Comparison of ENCODE assay signal across 11 cellular contexts in the genomic region with DNA sequence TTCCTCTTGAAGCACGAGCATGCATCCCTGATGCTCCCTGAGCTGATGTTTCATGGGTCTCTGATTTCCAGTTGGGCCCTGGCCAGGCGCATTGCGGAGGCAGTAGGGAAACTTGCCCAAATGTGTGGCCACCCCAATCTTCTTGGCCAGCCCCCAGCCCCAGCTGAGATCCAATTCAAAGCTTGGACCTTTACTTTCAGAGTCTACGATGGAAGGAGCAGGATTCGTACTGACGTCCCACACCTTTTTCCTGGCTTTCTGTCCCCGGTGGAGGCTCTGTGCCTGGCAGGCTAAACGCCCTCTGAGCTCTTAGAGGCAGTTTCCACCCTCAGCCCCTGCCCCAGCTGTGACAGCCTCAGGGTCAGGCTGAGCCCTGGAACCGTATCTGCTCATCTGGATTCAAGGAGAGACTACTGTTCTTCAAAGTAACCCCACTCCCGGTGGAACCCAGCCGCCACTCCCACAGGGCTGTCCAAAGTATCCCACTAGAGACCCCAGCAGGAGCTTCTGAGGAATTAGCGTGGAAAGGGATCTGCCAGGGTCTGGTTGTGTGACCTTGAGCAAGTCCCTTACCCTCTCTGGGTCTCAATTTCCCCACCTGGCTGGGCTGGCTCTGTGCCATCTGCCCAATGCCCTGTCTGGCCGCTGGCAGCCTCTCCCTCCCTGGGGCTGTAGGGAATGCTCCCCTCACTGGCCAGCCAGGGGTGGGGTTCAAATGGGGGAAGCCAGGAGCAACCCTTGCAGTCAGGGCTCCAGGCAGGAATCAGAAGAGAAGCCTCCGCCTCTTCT. TPM values are rescaled to one million over a fixed set of nuclear protein-coding genes. Genes with fewer than 3 reads are reported as not detected.
DNase-seq lines count a peak whose midpoint lies in the region; ATAC-seq and TF ChIP-seq lines count a peak whose summit lies in the region.
"Had no signal": no experiment of that assay in that cellular context is flagged by ENCODE, and none has a peak within 500 bp of the region (broad histone marks: within the 10 kb centered on the region; RNA-seq: fewer than 3 reads in every experiment).

No MANE protein-coding gene starts in this region.

- H3K27me3 Mint-ChIP-seq in CD4-positive, alpha-beta T cell, result peaks cover 30% of the 10 kb centered on the region
- H3K27me3 Mint-ChIP-seq in naive thymus-derived CD4-positive, alpha-beta T cell, result peaks cover 0 to 17% (median 14%) of the 10 kb centered on the region in 5 donors

- no peak for ATAC-seq in CD4-positive, alpha-beta T cell (ENCODE audit: poor library complexity)
- no peak for ATAC-seq in naive thymus-derived CD4-positive, alpha-beta T cell
- ATAC-seq: activated CD8-positive, alpha-beta T cell treated with anti-CD3 and anti-CD28 coated beads for 36 hours had no signal

- H3K36me3 Mint-ChIP-seq in CD4-positive, alpha-beta T cell (ENCODE audit: low read depth), result no peaks in the 10 kb centered on the region
- peaks cover 0 to 9% (median under 1%) of the 10 kb centered on the region in 5 donors for H3K36me3 Mint-ChIP-seq in naive thymus-derived CD4-positive, alpha-beta T cell

- no peak overlapping the region for H3K27ac Mint-ChIP-seq in CD4-positive, alpha-beta T cell
- H3K27ac Mint-ChIP-seq in naive thymus-derived CD4-positive, alpha-beta T cell, result peak overlapping the region in 1 of 9 donors; percentile 25
- H3K27ac Mint-ChIP-seq: activated CD8-positive, alpha-beta T cell treated with anti-CD3 and anti-CD28 coated beads for 36 hours had no signal

- WGBS in ovary, 3 donors, result 25 to 30% (median 25%) methylated on average over 14 of the region's 14 CpGs

- no peak for TF ChIP-seq CTCF in CD4-positive, alpha-beta T cell (IDR thresholded peaks at IDR 0.05)
- no peak for TF ChIP-seq CTCF in fibroblast of mammary gland (conservative IDR thresholded peaks at IDR 0.05; ENCODE audit: control insufficient read depth, insufficient read depth, low read depth, low read length)
- no peak for TF ChIP-seq CTCF in ovary (IDR thresholded peaks at IDR 0.05)

- DNase-seq in CD4-positive, alpha-beta T cell, result no peak
- DNase-seq in NCI-H2196 treated with DMSO at 0.1 percent for 48 hours (lab: John Stamatoyannopoulos, UW; ENCODE audit: unreplicated experiment) (peak; percentile 63), fibroblast of mammary gland (ENCODE audit: low read depth) (peak; percentile 67), ovary (peak; percentile 85 to 92 (median 90)), NCI-H2227 treated with DMSO at 0.1 percent for 48 hours (lab: John Stamatoyannopoulos, UW) (no peak), DMS114 treated with DMSO at 0.1 percent for 48 hours (lab: John Stamatoyannopoulos, UW; ENCODE audit: unreplicated experiment) (no peak)
- no peak for DNase-seq in activated CD4-positive, alpha-beta T cell treated with anti-CD3 and anti-CD28 coated beads, Interleukin-2, amount 50 U/mL, for 4 hours
- no peak for DNase-seq in naive thymus-derived CD4-positive, alpha-beta T cell
- DNase-seq: activated CD8-positive, alpha-beta T cell treated with anti-CD3 and anti-CD28 coated beads for 36 hours; DMS79; RPMI8226 had no signal

- H3K9me3 ChIP-seq in CD4-positive, alpha-beta T cell (ENCODE audit: control insufficient read depth, low read length), result peaks cover 3% of the 10 kb centered on the region
- H3K9me3 ChIP-seq in ovary, result no peaks in the 10 kb centered on the region
- H3K9me3 ChIP-seq in naive thymus-derived CD4-positive, alpha-beta T cell (ENCODE audit: control insufficient read depth in 2 of 3, low read length in 3 of 3), result peaks cover 0 to 5% (median 0%) of the 10 kb centered on the region in 3 experiments

- peak overlapping the region; percentile 49 for H3K4me3 Mint-ChIP-seq in CD4-positive, alpha-beta T cell
- peak overlapping the region in 2 of 10 donors; percentile 0 to 58 for H3K4me3 Mint-ChIP-seq in naive thymus-derived CD4-positive, alpha-beta T cell
- H3K4me3 Mint-ChIP-seq: activated CD8-positive, alpha-beta T cell treated with anti-CD3 and anti-CD28 coated beads for 36 hours had no signal

- no peaks in the 10 kb centered on the region for H3K9me3 Mint-ChIP-seq in CD4-positive, alpha-beta T cell
- H3K9me3 Mint-ChIP-seq in naive thymus-derived CD4-positive, alpha-beta T cell, result peaks cover 0 to 10% (median 2%) of the 10 kb centered on the region in 11 donors
- H3K9me3 Mint-ChIP-seq: activated CD8-positive, alpha-beta T cell treated with anti-CD3 and anti-CD28 coated beads for 36 hours had no signal

- intact Hi-C loops in CD4-positive, alpha-beta T cell (cut with DNase I, micrococcal nuclease), result loop anchor here in 1 of 2 experiments (2.0 to 10.0 kb wide), 2 partner anchors 851 to 1499 kb away; no protein-coding TSS in a partner anchor
- intact Hi-C loops in ovary (cut with DNase I), result loop anchor here (2.0 to 10.0 kb wide), 6 partner anchors 47 to 312 kb away; partner anchors contain the start of gene HES1 (in 2 of the 4)
- intact Hi-C loops in naive thymus-derived CD4-positive, alpha-beta T cell (cut with micrococcal nuclease), result loop anchor here (2.0 to 10.0 kb wide), 5 partner anchors 59 to 1499 kb away; partner anchors contain the start of gene HES1 (in 1 of the 2)

- H3K27me3 ChIP-seq in CD4-positive, alpha-beta T cell (ENCODE audit: control insufficient read depth, insufficient read depth, low read length), result peaks cover 16% of the 10 kb centered on the region
- no peaks in the 10 kb centered on the region for H3K27me3 ChIP-seq in ovary
- peaks cover 0 to 6% of the 10 kb centered on the region in 2 donors for H3K27me3 ChIP-seq in naive thymus-derived CD4-positive, alpha-beta T cell (ENCODE audit: control insufficient read depth in 2 of 2, insufficient read depth in 2 of 2, low read length in 2 of 2)

- H3K4me3 ChIP-seq in fibroblast of mammary gland (ENCODE audit: control insufficient read depth, low read depth, low read length) (no peak overlapping the region), ovary (no peak overlapping the region)
- H3K4me3 ChIP-seq in naive thymus-derived CD4-positive, alpha-beta T cell (ENCODE audit: low read length), result no peak overlapping the region

- no peak overlapping the region for H3K27ac ChIP-seq in CD4-positive, alpha-beta T cell (ENCODE audit: low read depth, low read length)
- peak overlapping the region in 1 of 2 donors; percentile 80 for H3K27ac ChIP-seq in ovary
- no peak overlapping the region for H3K27ac ChIP-seq in naive thymus-derived CD4-positive, alpha-beta T cell (ENCODE audit: low read depth, low read length)

- TF ChIP-seq POLR2A in ovary (IDR thresholded peaks at IDR 0.05), result no peak

- TF ChIP-seq EP300 in ovary (IDR thresholded peaks at IDR 0.05), result no peak

- POLR2A ChIA-PET in CD4-positive, alpha-beta T cell (lab: Charles Lee), result no interaction called here
- POLR2A ChIA-PET in naive thymus-derived CD4-positive, alpha-beta T cell (lab: Charles Lee), result interaction anchor here (0.7 kb wide), 1 partner anchor 526 kb away, joined by 3 read pairs; no protein-coding TSS in a partner anchor

- peaks cover 20% of the 10 kb centered on the region for H3K4me1 Mint-ChIP-seq in CD4-positive, alpha-beta T cell (ENCODE audit: low read depth)
- H3K4me1 Mint-ChIP-seq in naive thymus-derived CD4-positive, alpha-beta T cell, result peaks cover 7 to 61% (median 13%) of the 10 kb centered on the region in 7 donors

- H3K36me3 ChIP-seq in ovary, result no peaks in the 10 kb centered on the region
- no peaks in the 10 kb centered on the region for H3K36me3 ChIP-seq in naive thymus-derived CD4-positive, alpha-beta T cell (ENCODE audit: control insufficient read depth in 2 of 3, insufficient read depth in 3 of 3, low read length in 3 of 3)

- H3K4me1 ChIP-seq in ovary (ENCODE audit: insufficient read depth), result peaks cover 11% of the 10 kb centered on the region
- H3K4me1 ChIP-seq in naive thymus-derived CD4-positive, alpha-beta T cell (ENCODE audit: control insufficient read depth in 2 of 2, insufficient read depth in 2 of 2, low read length in 2 of 2), result peaks cover 9 to 14% of the 10 kb centered on the region in 2 donors

- CTCF ChIA-PET in CD4-positive, alpha-beta T cell (lab: Charles Lee), result interaction anchor here (1.2 to 1.3 kb wide), 2 partner anchors 19 to 30 kb away, joined by 3 read pairs; no protein-coding TSS in a partner anchor
- CTCF ChIA-PET in naive thymus-derived CD4-positive, alpha-beta T cell (lab: Charles Lee), result interaction anchor here (0.5 to 5.0 kb wide), 5 partner anchors 20 to 648 kb away, joined by 3 to 72 read pairs (median 3); no protein-coding TSS in a partner anchor

RNA-seq across cellular contexts. Expression of gene CPN2, which starts 37.3 kb away (rescaled TPM):
- not detected for total RNA-seq in CD4-positive, alpha-beta T cell
- total RNA-seq in ovary, result under 1 TPM in 1 of 7 donors, not detected in 6; 0.18 TPM
- 1 to 10 TPM in 1 of 2 donors, not detected in 1; 1.6 TPM for polyA plus RNA-seq in ovary
- not detected for total RNA-seq in naive thymus-derived CD4-positive, alpha-beta T cell
- not detected for polyA plus RNA-seq in naive thymus-derived CD4-positive, alpha-beta T cell
- total RNA-seq: activated CD8-positive, alpha-beta T cell treated with anti-CD3 and anti-CD28 coated beads for 36 hours had no signal

RNA-seq across cellular contexts. Expression of gene LRRC15, which starts 55.7 kb away (rescaled TPM):
- total RNA-seq in CD4-positive, alpha-beta T cell, result not detected
- under 1 TPM in 6 of 7 donors, not detected in 1; 0.05 to 0.45 (median 0.19) TPM for total RNA-seq in ovary
- polyA plus RNA-seq in ovary, result 1 to 10 TPM in 1 of 2 donors, under 1 TPM in 1; 0.10 to 2.5 TPM
- total RNA-seq in naive thymus-derived CD4-positive, alpha-beta T cell, result not detected
- polyA plus RNA-seq in naive thymus-derived CD4-positive, alpha-beta T cell, result not detected
- total RNA-seq: activated CD8-positive, alpha-beta T cell treated with anti-CD3 and anti-CD28 coated beads for 36 hours had no signal

Comparison
In these comparisons a context has a peak if more than half of its experiments do, and no peak if none do; other contexts are left out.
1. DNase-seq: peak in NCI-H2196 treated with DMSO at 0.1 percent for 48 hours (single experiment), fibroblast of mammary gland (single experiment) and ovary (5 of 5); none in CD4-positive, alpha-beta T cell (0 of 10), activated CD4-positive, alpha-beta T cell treated with anti-CD3 and anti-CD28 coated beads, Interleukin-2, amount 50 U/mL, for 4 hours (0 of 2), NCI-H2227 treated with DMSO at 0.1 percent for 48 hours (single experiment), naive thymus-derived CD4-positive, alpha-beta T cell (0 of 9) and DMS114 treated with DMSO at 0.1 percent for 48 hours (single experiment).